8 cellular contexts compared by ENCODE assay signal in genomic region chr14:39169541-39169900, GRCh38. TPM values are rescaled to one million over a fixed set of nuclear protein-coding genes. Genes with fewer than 3 reads are reported as not detected.
DNase-seq lines count a peak whose midpoint lies in the region; ATAC-seq and TF ChIP-seq lines count a peak whose summit lies in the region.

No MANE protein-coding gene starts in this region.

- H3K9me3 Mint-ChIP-seq in IgD-negative memory B cell = no peaks in the 10 kb centered on the region

- no peak for TF ChIP-seq EP300 in tibial nerve (IDR thresholded peaks at IDR 0.05)

- H3K27ac Mint-ChIP-seq in IgD-negative memory B cell = peak overlapping the region; percentile 94 to 100 (median 99)

- H3K4me3 ChIP-seq in breast epithelium (peak overlapping the region; percentile 79 to 92 (median 85)), right lobe of liver (peak overlapping the region; percentile 55 to 84 (median 69)), tibial nerve (peak overlapping the region; percentile 84 to 94 (median 90))

- H3K27ac ChIP-seq in breast epithelium (peak overlapping the region; percentile 98 to 99), right lobe of liver (peak overlapping the region; percentile 94 to 96 (median 96)), tibial nerve (peak overlapping the region; percentile 97 to 99 (median 98))

- H3K36me3 ChIP-seq in breast epithelium = no peaks in the 10 kb centered on the region
- H3K36me3 ChIP-seq in right lobe of liver = peaks cover 0 to 9% (median 0%) of the 10 kb centered on the region in 4 donors
- peaks cover 0 to 12% (median 0%) of the 10 kb centered on the region in 3 donors for H3K36me3 ChIP-seq in tibial nerve

- TF ChIP-seq POLR2A in breast epithelium (IDR thresholded peaks at IDR 0.05) (no peak), right lobe of liver (IDR thresholded peaks at IDR 0.05) (no peak), tibial nerve (IDR thresholded peaks at IDR 0.05) (no peak)

- TF ChIP-seq CTCF in breast epithelium (IDR thresholded peaks at IDR 0.05) = no peak
- no peak for TF ChIP-seq CTCF in right lobe of liver (IDR thresholded peaks at IDR 0.05)
- TF ChIP-seq CTCF in tibial nerve (IDR thresholded peaks at IDR 0.05) = no peak

- intact Hi-C loops in breast epithelium (cut with DNase I; ENCODE audit: low total_unique reads) = no loop called here
- intact Hi-C loops in right lobe of liver (cut with DNase I) = no loop called here

- H3K36me3 Mint-ChIP-seq in IgD-negative memory B cell = peaks cover 4% of the 10 kb centered on the region

- H3K27me3 Mint-ChIP-seq in IgD-negative memory B cell = no peaks in the 10 kb centered on the region

- H3K4me1 ChIP-seq in breast epithelium = no peaks in the 10 kb centered on the region
- H3K4me1 ChIP-seq in right lobe of liver = peaks cover 0 to 34% (median 12%) of the 10 kb centered on the region in 4 donors
- peaks cover 0 to 47% (median 14%) of the 10 kb centered on the region in 4 donors for H3K4me1 ChIP-seq in tibial nerve

- whole genome bisulfite sequencing in right lobe of liver (ENCODE audit: insufficient coverage, low coverage, low lambda C conversion rate, missing lambda C conversion rate) = 0% methylated on average over 7 of the region's 7 CpGs
- 0% methylated on average over 7 of the region's 7 CpGs for whole genome bisulfite sequencing in tibial nerve, 2 donors

- DNase-seq in DMS53 (lab: John Stamatoyannopoulos, UW) (peak; percentile 39), DMS53 treated with DMSO at 0.1 percent for 48 hours (lab: John Stamatoyannopoulos, UW; ENCODE audit: unreplicated experiment) (no peak), breast epithelium (ENCODE audit: low spot score in 2 of 2) (no peak), right lobe of liver (no peak), tibial nerve (ENCODE audit: low spot score in 2 of 2) (no peak), mucosa of gallbladder (ENCODE audit: low spot score) (no peak), SW480 (ENCODE audit: low spot score) (no peak)

- H3K4me1 Mint-ChIP-seq in IgD-negative memory B cell = peaks cover 21 to 30% (median 30%) of the 10 kb centered on the region in 3 donors

- ATAC-seq in right lobe of liver = peak; percentile 51 to 60 (median 58)

- H3K9me3 ChIP-seq in breast epithelium (no peaks in the 10 kb centered on the region), right lobe of liver (no peaks in the 10 kb centered on the region), tibial nerve (no peaks in the 10 kb centered on the region)

- H3K4me3 Mint-ChIP-seq in IgD-negative memory B cell = peak overlapping the region; percentile 96 to 100 (median 98)

- H3K27me3 ChIP-seq in breast epithelium = no peaks in the 10 kb centered on the region
- no peaks in the 10 kb centered on the region for H3K27me3 ChIP-seq in right lobe of liver
- H3K27me3 ChIP-seq in tibial nerve = no peaks in the 10 kb centered on the region

RNA-seq across cellular contexts. Expression of gene TRAPPC6B, which starts 0.6 kb away (rescaled TPM):
- 13.6 TPM for polyA plus RNA-seq in IgD-negative memory B cell
- total RNA-seq in breast epithelium = 10 to 100 TPM; 22.0 to 33.8 (median 22.9) TPM
- total RNA-seq in right lobe of liver = 10 to 100 TPM; 11.4 to 26.9 (median 15.1) TPM
- 10 to 100 TPM; 16.1 to 22.9 (median 21.6) TPM for total RNA-seq in tibial nerve
- 17.4 TPM for total RNA-seq in mucosa of gallbladder

RNA-seq across cellular contexts. Expression of gene PNN, which starts 5.5 kb away (rescaled TPM):
- polyA plus RNA-seq in IgD-negative memory B cell = 36.3 TPM
- total RNA-seq in breast epithelium (10 to 100 TPM; 31.8 to 50.8 (median 47.4) TPM), right lobe of liver (10 to 100 TPM; 12.2 to 42.0 (median 23.8) TPM), tibial nerve (10 to 100 TPM; 38.2 to 40.2 (median 38.7) TPM), mucosa of gallbladder (60.1 TPM)

RNA-seq across cellular contexts. Expression of gene GEMIN2, which starts 55.4 kb away (rescaled TPM):
- 17.1 TPM for polyA plus RNA-seq in IgD-negative memory B cell
- total RNA-seq in breast epithelium = 10 to 100 TPM; 16.0 to 36.1 (median 28.1) TPM
- total RNA-seq in right lobe of liver = 1 to 10 TPM; 3.4 to 9.9 (median 6.0) TPM
- total RNA-seq in tibial nerve = 10 to 100 TPM; 12.0 to 26.1 (median 20.6) TPM
- 9.4 TPM for total RNA-seq in mucosa of gallbladder
